In genomic region chr2:236408786-236409185, GRCh38 we compare ENCODE assay signal across 33 cellular contexts.
A peak's percentile ranks its signal among the peaks of the same experiment; 100 is the strongest.
DNase-seq lines count a peak whose midpoint lies in the region; ATAC-seq, FAIRE-seq and TF ChIP-seq lines count a peak whose summit lies in the region.
"Had no signal": no experiment of that assay in that cellular context is flagged by ENCODE, and none has a peak within 500 bp of the region (broad histone marks: within the 10 kb centered on the region; RNA-seq: fewer than 3 reads in every experiment).

No MANE protein-coding gene starts in this region.

- TF ChIP-seq CTCF in bronchial epithelial cell (IDR thresholded peaks at IDR 0.05; ENCODE audit: insufficient read depth, low read length, severe bottlenecking) (no peak), esophagus muscularis mucosa (IDR thresholded peaks at IDR 0.05) (no peak), upper lobe of left lung (IDR thresholded peaks at IDR 0.05) (no peak)

- no peaks in the 10 kb centered on the region for H3K9me3 ChIP-seq in esophagus muscularis mucosa
- no peaks in the 10 kb centered on the region for H3K9me3 ChIP-seq in upper lobe of left lung
- H3K9me3 ChIP-seq: BE2C, Caco-2 had no signal

- DNase-seq in bronchial epithelial cell (ENCODE audit: low read depth) = no peak
- peak; percentile 24 for DNase-seq in esophagus muscularis mucosa (ENCODE audit: extremely low spot score)
- DNase-seq in islet precursor cell = peak; percentile 14
- no peak for DNase-seq in upper lobe of left lung
- DNase-seq: 8988T; ACHN; AML-193; BE2C; C1 segment of cervical spinal cord; Caco-2; Calu3; CD4-positive, alpha-beta memory T cell; CD4-positive, alpha-beta T cell; CD4-positive, CD25-positive, alpha-beta regulatory T cell; CD8-positive, alpha-beta memory T cell; CD8-positive, alpha-beta T cell; COR-L47; DMS 273 treated with DMSO at 0.1 percent for 48 hours; DMS153; DMS53; DMS79; DMS79 treated with DMSO at 0.1 percent for 48 hours; DND-41; EL had no signal

- intact Hi-C loops in esophagus muscularis mucosa (cut with DNase I) = no loop called here

- H3K27ac ChIP-seq in esophagus muscularis mucosa (replicated peaks in 1 of 4) (no peak overlapping the region), upper lobe of left lung (no peak overlapping the region)
- H3K27ac ChIP-seq: 22Rv1; A549; BLaER1; BLaER1 treated with 17β-estradiol and CSF1 and Interleukin-3, amounts not matched to agents 10 nM and 100 nM; C4-2B had no signal

- H3K36me3 ChIP-seq in bronchial epithelial cell (ENCODE audit: control insufficient read depth, insufficient read depth, low read length) = no peaks in the 10 kb centered on the region
- H3K36me3 ChIP-seq in esophagus muscularis mucosa = no peaks in the 10 kb centered on the region
- no peaks in the 10 kb centered on the region for H3K36me3 ChIP-seq in upper lobe of left lung
- H3K36me3 ChIP-seq: BE2C; BLaER1; BLaER1 treated with 17β-estradiol and CSF1 and Interleukin-3, amounts not matched to agents 10 nM and 100 nM had no signal

- no peak for ATAC-seq in upper lobe of left lung (ENCODE audit: low FRiP score in 2 of 2)
- ATAC-seq in SK-N-SH treated with all-trans-retinoic acid at 6 μM for 48 hours = no peak
- no peak for ATAC-seq in HG02840 (IDR thresholded peaks at IDR 0.05; ENCODE audit: low FRiP score, unreplicated experiment)
- ATAC-seq: A549; CD8-positive, alpha-beta T cell had no signal

- no peaks in the 10 kb centered on the region for H3K27me3 ChIP-seq in bronchial epithelial cell (ENCODE audit: control insufficient read depth, insufficient read depth, low read length)
- H3K27me3 ChIP-seq in esophagus muscularis mucosa = no peaks in the 10 kb centered on the region
- no peaks in the 10 kb centered on the region for H3K27me3 ChIP-seq in upper lobe of left lung
- H3K27me3 ChIP-seq: BLaER1; BLaER1 treated with 17β-estradiol and CSF1 and Interleukin-3, amounts not matched to agents 10 nM and 100 nM had no signal

- H3K4me3 ChIP-seq in bronchial epithelial cell (ENCODE audit: low read depth, low read length) = no peak overlapping the region
- no peak overlapping the region for H3K4me3 ChIP-seq in esophagus muscularis mucosa
- no peak overlapping the region for H3K4me3 ChIP-seq in upper lobe of left lung
- H3K4me3 ChIP-seq: A549; BLaER1; BLaER1 treated with 17β-estradiol and CSF1 and Interleukin-3, amounts not matched to agents 10 nM and 100 nM had no signal

- H3K4me1 ChIP-seq in esophagus muscularis mucosa (no peaks in the 10 kb centered on the region), upper lobe of left lung (no peaks in the 10 kb centered on the region)
- H3K4me1 ChIP-seq: A549, BE2C, Caco-2 had no signal

- TF ChIP-seq POLR2A in esophagus muscularis mucosa (IDR thresholded peaks at IDR 0.05; ENCODE audit: low read depth) (no peak), upper lobe of left lung (IDR thresholded peaks at IDR 0.05) (no peak)

- WGBS in esophagus muscularis mucosa = 97% methylated on average over 9 of the region's 9 CpGs
- 97 to 98% methylated on average over 9 of the region's 9 CpGs for WGBS in upper lobe of left lung, 2 donors

- TF ChIP-seq EP300 in esophagus muscularis mucosa (IDR thresholded peaks at IDR 0.05) (no peak), upper lobe of left lung (IDR thresholded peaks at IDR 0.05) (no peak)

- peak; percentile 28 for FAIRE-seq in bronchial epithelial cell (lab: Jason Lieb, UNC)
- FAIRE-seq: A204.1, A549, D721Med had no signal

TF ChIP-seq in SK-N-SH treated with all-trans-retinoic acid at 6 μM for 48 hours, 23 proteins besides CTCF, POLR2A, EP300 and RAD21:
- TF ChIP-seq POU6F1 (CRISPR knock-in tag; IDR thresholded peaks at IDR 0.05; ENCODE audit: borderline replicate concordance, low read depth) = no peak
- no peak for TF ChIP-seq TSHZ2 (CRISPR knock-in tag; IDR thresholded peaks at IDR 0.05)
- no peak for TF ChIP-seq SNAI2 (CRISPR knock-in tag; IDR thresholded peaks at IDR 0.05)
- no peak for TF ChIP-seq CREB5 (CRISPR knock-in tag; IDR thresholded peaks at IDR 0.05; ENCODE audit: low read depth)
- no peak for TF ChIP-seq ISL1 (CRISPR knock-in tag; IDR thresholded peaks at IDR 0.05)
- no peak for TF ChIP-seq ZNF565 (CRISPR knock-in tag; conservative IDR thresholded peaks at IDR 0.05; ENCODE audit: low read depth)

Comparison
In these comparisons a context has a peak if more than half of its experiments do, and no peak if none do; other contexts are left out.
1. DNase-seq: peak in esophagus muscularis mucosa (single experiment) and islet precursor cell (single experiment); none in bronchial epithelial cell (single experiment) and upper lobe of left lung (0 of 2).